21 cellular contexts compared by ENCODE assay signal in genomic region chr4:27000122-27000521, GRCh38.
"Had no signal": no experiment of that assay in that cellular context is flagged by ENCODE, and none has a peak within 500 bp of the region (broad histone marks: within the 10 kb centered on the region; RNA-seq: fewer than 3 reads in every experiment).

No MANE protein-coding gene starts in this region.

- H3K27me3 Mint-ChIP-seq: activated B cell treated with CpG ODN at 0.5 μM for 24 hours; activated CD4-positive, alpha-beta memory T cell treated with anti-CD3 and anti-CD28 coated beads, Interleukin-2, amount 10 ng/mL, durations not matched to agents 7 days and 5 days; activated naive CD8-positive, alpha-beta T cell treated with anti-CD3 and anti-CD28 coated beads, Interleukin-2, amount 10 ng/mL, durations not matched to agents 7 days and 5 days; activated T-cell treated with anti-CD3 and anti-CD28 coated beads, Interleukin-2, amount 50 U/mL, for 24 hours; memory B cell; stimulated activated naive B cell treated with anti-CD40 and anti-IgM and Interleukin-4, amounts not matched to agents 10 μg/mL and 1 μg/mL and 100 μg/mL, for 72 hours had no signal

- H3K36me3 ChIP-seq: cardiac muscle cell, gastroesophageal sphincter, thoracic aorta, upper lobe of right lung had no signal

- DNase-seq: activated B cell treated with CpG ODN at 0.5 μM for 24 hours; activated CD4-positive, alpha-beta memory T cell treated with anti-CD3 and anti-CD28 coated beads, Interleukin-2, amount 10 ng/mL, durations not matched to agents 7 days and 5 days; activated CD4-positive, alpha-beta T cell treated with anti-CD3 and anti-CD28 coated beads for 4 hours; activated naive CD4-positive, alpha-beta T cell treated with Interleukin-2 at 50 U/mL for 16 hours; activated naive CD8-positive, alpha-beta T cell treated with anti-CD3 and anti-CD28 coated beads, Interleukin-2, amount 10 ng/mL, durations not matched to agents 7 days and 5 days; activated T-cell treated with anti-CD3 and anti-CD28 coated beads, Interleukin-2, amount 50 U/mL, for 24 hours; amygdala; dermis blood vessel endothelial cell; effector memory CD4-positive, alpha-beta T cell; natural killer cell; right lobe of liver; spleen; stimulated activated naive B cell treated with anti-CD40 and anti-IgM and Interleukin-4, amounts not matched to agents 10 μg/mL and 1 μg/mL and 100 μg/mL, for 72 hours; upper lobe of right lung had no signal

- H3K27me3 ChIP-seq: cardiac muscle cell, esophagus muscularis mucosa, gastroesophageal sphincter, right lobe of liver, spleen, upper lobe of right lung had no signal

- H3K4me3 Mint-ChIP-seq: activated B cell treated with CpG ODN at 0.5 μM for 24 hours; activated CD4-positive, alpha-beta memory T cell treated with anti-CD3 and anti-CD28 coated beads, Interleukin-2, amount 10 ng/mL, durations not matched to agents 7 days and 5 days; activated naive CD8-positive, alpha-beta T cell treated with anti-CD3 and anti-CD28 coated beads, Interleukin-2, amount 10 ng/mL, durations not matched to agents 7 days and 5 days; activated T-cell treated with anti-CD3 and anti-CD28 coated beads, Interleukin-2, amount 50 U/mL, for 24 hours; memory B cell; natural killer cell; stimulated activated naive B cell treated with anti-CD40 and anti-IgM and Interleukin-4, amounts not matched to agents 10 μg/mL and 1 μg/mL and 100 μg/mL, for 72 hours had no signal

- H2AFZ ChIP-seq: parathyroid adenoma had no signal

- H3K4me3 ChIP-seq: cardiac muscle cell, esophagus muscularis mucosa, gastroesophageal sphincter, right lobe of liver, spleen, thoracic aorta, upper lobe of right lung had no signal

- H3K79me2 ChIP-seq: parathyroid adenoma had no signal

- H3K27ac ChIP-seq: cardiac muscle cell, esophagus muscularis mucosa, gastroesophageal sphincter, parathyroid adenoma, right lobe of liver, spleen, thoracic aorta, upper lobe of right lung had no signal

- H3K27ac Mint-ChIP-seq: activated CD4-positive, alpha-beta memory T cell treated with anti-CD3 and anti-CD28 coated beads, Interleukin-2, amount 10 ng/mL, durations not matched to agents 7 days and 5 days; activated naive CD8-positive, alpha-beta T cell treated with anti-CD3 and anti-CD28 coated beads, Interleukin-2, amount 10 ng/mL, durations not matched to agents 7 days and 5 days; activated T-cell treated with anti-CD3 and anti-CD28 coated beads, Interleukin-2, amount 50 U/mL, for 24 hours; activated T-helper 2 cell treated with anti-CD3 and anti-CD28 coated beads, Interferon-gamma antibody, Interleukin-2, Interleukin-4, amounts not matched to agents 10 μg/mL and 5 μg/mL and 100 μg/mL, durations not matched to agents 14 hours and 24 hours and 36 hours; memory B cell; stimulated activated naive B cell treated with anti-CD40 and anti-IgM and Interleukin-4, amounts not matched to agents 10 μg/mL and 1 μg/mL and 100 μg/mL, for 72 hours had no signal

- H3K9ac ChIP-seq: parathyroid adenoma had no signal

- ATAC-seq: gastroesophageal sphincter had no signal

- H3K9me3 Mint-ChIP-seq: activated B cell treated with CpG ODN at 0.5 μM for 24 hours; activated CD4-positive, alpha-beta memory T cell treated with anti-CD3 and anti-CD28 coated beads, Interleukin-2, amount 10 ng/mL, durations not matched to agents 7 days and 5 days; activated naive CD8-positive, alpha-beta T cell treated with anti-CD3 and anti-CD28 coated beads, Interleukin-2, amount 10 ng/mL, durations not matched to agents 7 days and 5 days; activated T-cell treated with anti-CD3 and anti-CD28 coated beads, Interleukin-2, amount 50 U/mL, for 24 hours; activated T-helper 2 cell treated with anti-CD3 and anti-CD28 coated beads, Interferon-gamma antibody, Interleukin-2, Interleukin-4, amounts not matched to agents 10 μg/mL and 5 μg/mL and 100 μg/mL, durations not matched to agents 14 hours and 24 hours and 36 hours; memory B cell; natural killer cell had no signal

- H3K4me1 ChIP-seq: esophagus muscularis mucosa, gastroesophageal sphincter, parathyroid adenoma, upper lobe of right lung had no signal

- H3K9me3 ChIP-seq: esophagus muscularis mucosa, gastroesophageal sphincter, right lobe of liver, spleen, thoracic aorta, upper lobe of right lung had no signal
